21 cellular contexts compared by ENCODE assay signal in the genomic region with DNA sequence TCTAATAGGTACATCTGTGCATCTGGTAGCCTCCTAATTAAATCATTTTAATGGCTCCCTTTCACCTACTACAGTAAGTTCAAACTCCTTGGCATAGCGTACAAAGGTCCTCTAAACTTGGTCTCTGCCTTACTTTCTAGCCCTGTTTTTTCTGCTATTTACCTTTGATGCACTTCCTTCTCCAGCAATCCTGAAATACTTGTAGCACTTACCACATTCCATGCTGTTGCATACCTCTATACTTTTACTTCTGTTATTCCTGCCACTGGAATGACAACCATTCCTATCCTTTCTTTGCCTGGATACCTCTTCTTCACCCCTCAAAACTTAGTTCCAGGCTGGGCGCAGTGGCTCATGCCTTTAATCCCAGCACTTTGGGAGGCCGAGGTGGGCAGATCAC. TPM values are rescaled to one million over a fixed set of nuclear protein-coding genes. Genes with fewer than 3 reads are reported as not detected.
DNase-seq lines count a peak whose midpoint lies in the region; ATAC-seq, FAIRE-seq and TF ChIP-seq lines count a peak whose summit lies in the region.
"Had no signal": no experiment of that assay in that cellular context is flagged by ENCODE, and none has a peak within 500 bp of the region (broad histone marks: within the 10 kb centered on the region; RNA-seq: fewer than 3 reads in every experiment).

No MANE protein-coding gene starts in this region.

- peaks cover 3% of the 10 kb centered on the region for H3K36me3 Mint-ChIP-seq in mesothelial cell of epicardium
- H3K36me3 Mint-ChIP-seq in activated naive CD8-positive, alpha-beta T cell treated with anti-CD3 and anti-CD28 coated beads for 36 hours = no peaks in the 10 kb centered on the region
- H3K36me3 Mint-ChIP-seq in effector memory CD8-positive, alpha-beta T cell (ENCODE audit: insufficient read depth) = no peaks in the 10 kb centered on the region
- H3K36me3 Mint-ChIP-seq: CD8-positive, alpha-beta memory T cell had no signal

- H3K4me3 Mint-ChIP-seq in mesothelial cell of epicardium = no peak overlapping the region
- no peak overlapping the region for H3K4me3 Mint-ChIP-seq in activated naive CD8-positive, alpha-beta T cell treated with anti-CD3 and anti-CD28 coated beads for 36 hours
- no peak overlapping the region for H3K4me3 Mint-ChIP-seq in effector memory CD8-positive, alpha-beta T cell
- H3K4me3 Mint-ChIP-seq: CD4-positive, CD25-positive, alpha-beta regulatory T cell; CD8-positive, alpha-beta memory T cell; HFFc6 had no signal

- H3K9me3 Mint-ChIP-seq in mesothelial cell of epicardium = peaks cover 4% of the 10 kb centered on the region
- H3K9me3 Mint-ChIP-seq in activated naive CD8-positive, alpha-beta T cell treated with anti-CD3 and anti-CD28 coated beads for 36 hours = no peaks in the 10 kb centered on the region
- no peaks in the 10 kb centered on the region for H3K9me3 Mint-ChIP-seq in effector memory CD8-positive, alpha-beta T cell
- H3K9me3 Mint-ChIP-seq: CD8-positive, alpha-beta memory T cell; HFFc6 had no signal

- peak; percentile 5 for DNase-seq in NT2/D1 (ENCODE audit: low read depth, low spot score)
- DNase-seq in astrocyte of the hippocampus (ENCODE audit: low read depth, low spot score) = peak; percentile 17
- no peak for DNase-seq in mesothelial cell of epicardium (ENCODE audit: low spot score in 2 of 2, unreplicated experiment in 2 of 2)
- no peak for DNase-seq in activated naive CD8-positive, alpha-beta T cell treated with anti-CD3 and anti-CD28 coated beads for 36 hours
- DNase-seq in effector memory CD8-positive, alpha-beta T cell = no peak
- no peak for DNase-seq in NCI-H510A treated with DMSO at 0.1 percent for 48 hours (lab: John Stamatoyannopoulos, UW)
- no peak for DNase-seq in D721Med (ENCODE audit: insufficient read length, low spot score)
- DNase-seq: BE2C; C1 segment of cervical spinal cord; CD4-positive, CD25-positive, alpha-beta regulatory T cell; CD8-positive, alpha-beta memory T cell; COR-L47; GM23248; H7; HFFc6; IMR-90 had no signal

- ATAC-seq in effector memory CD8-positive, alpha-beta T cell (replicated peaks) = no peak
- ATAC-seq: HCT116 had no signal

- peaks cover 37% of the 10 kb centered on the region for H3K4me1 Mint-ChIP-seq in mesothelial cell of epicardium
- peaks cover 10% of the 10 kb centered on the region for H3K4me1 Mint-ChIP-seq in activated naive CD8-positive, alpha-beta T cell treated with anti-CD3 and anti-CD28 coated beads for 36 hours
- peaks cover 0 to 3% of the 10 kb centered on the region in 2 donors for H3K4me1 Mint-ChIP-seq in effector memory CD8-positive, alpha-beta T cell (ENCODE audit: low read depth in 2 of 2)

- H3K4me3 ChIP-seq in NT2/D1 (ENCODE audit: insufficient read length, low read depth) = no peak overlapping the region
- H3K4me3 ChIP-seq: GM23248 had no signal

- H3K36me3 ChIP-seq in NT2/D1 (ENCODE audit: insufficient read depth, insufficient read length, low read length) = no peaks in the 10 kb centered on the region
- H3K36me3 ChIP-seq: BE2C had no signal

- FAIRE-seq in D721Med (lab: Jason Lieb, UNC) = no peak
- FAIRE-seq: G401.6, GM12891, HTR-8/SVneo had no signal

- no peaks in the 10 kb centered on the region for H3K27me3 ChIP-seq in NT2/D1 (ENCODE audit: insufficient read depth, insufficient read length)
- H3K27me3 ChIP-seq: BE2C had no signal

- peak overlapping the region; percentile 19 for H3K27ac Mint-ChIP-seq in mesothelial cell of epicardium
- no peak overlapping the region for H3K27ac Mint-ChIP-seq in activated naive CD8-positive, alpha-beta T cell treated with anti-CD3 and anti-CD28 coated beads for 36 hours
- no peak overlapping the region for H3K27ac Mint-ChIP-seq in effector memory CD8-positive, alpha-beta T cell
- H3K27ac Mint-ChIP-seq: CD4-positive, CD25-positive, alpha-beta regulatory T cell; CD8-positive, alpha-beta memory T cell; HFFc6 had no signal

- no peaks in the 10 kb centered on the region for H3K9me3 ChIP-seq in NT2/D1 (ENCODE audit: insufficient read depth, low read length)
- H3K9me3 ChIP-seq: BE2C had no signal

- H3K27me3 Mint-ChIP-seq in mesothelial cell of epicardium (ENCODE audit: low read depth) = no peaks in the 10 kb centered on the region
- peaks cover 3% of the 10 kb centered on the region for H3K27me3 Mint-ChIP-seq in activated naive CD8-positive, alpha-beta T cell treated with anti-CD3 and anti-CD28 coated beads for 36 hours
- no peaks in the 10 kb centered on the region for H3K27me3 Mint-ChIP-seq in effector memory CD8-positive, alpha-beta T cell

- H3K9ac ChIP-seq in NT2/D1 (ENCODE audit: insufficient read length, low read depth) = no peak overlapping the region
- H3K9ac ChIP-seq: GM23248 had no signal

- H3K4me1 ChIP-seq in NT2/D1 (ENCODE audit: insufficient read depth, insufficient read length) = no peaks in the 10 kb centered on the region
- H3K4me1 ChIP-seq: BE2C had no signal

- TF ChIP-seq CTCF in mesothelial cell of epicardium (IDR thresholded peaks at IDR 0.05; ENCODE audit: unreplicated experiment) (no peak), D721Med (IDR thresholded peaks at IDR 0.05; ENCODE audit: insufficient read depth, missing control alignments) (no peak)

RNA-seq across cellular contexts. Expression of a gene that starts 56.6 kb away (rescaled TPM):
- 1.1 to 1.9 TPM (median 1.4 TPM) in 3 replicates for total RNA-seq in mesothelial cell of epicardium
- under 1 TPM; 0.44 to 0.70 TPM for total RNA-seq in activated naive CD8-positive, alpha-beta T cell treated with anti-CD3 and anti-CD28 coated beads for 36 hours
- total RNA-seq: A172, GM23248, HFFc6 had no signal

Comparison
In these comparisons a context has a peak if more than half of its experiments do, and no peak if none do; other contexts are left out.
1. DNase-seq: peak in NT2/D1 (single experiment) and astrocyte of the hippocampus (single experiment); none in mesothelial cell of epicardium (0 of 2), activated naive CD8-positive, alpha-beta T cell treated with anti-CD3 and anti-CD28 coated beads for 36 hours (single experiment), effector memory CD8-positive, alpha-beta T cell (0 of 3), NCI-H510A treated with DMSO at 0.1 percent for 48 hours (single experiment) and D721Med (single experiment).